Comparison of ENCODE assay signal across 1 cellular context in genomic region chr4:109815151-109816081, GRCh38.
TF ChIP-seq lines count a peak whose summit lies in the region.

Gene GAR1, plus strand, starts transcription at chr4:109815762. Its CDS starts 403 bp downstream, at chr4:109816165.

TF ChIP-seq in A549, 52 proteins besides CTCF, POLR2A, EP300 and RAD21 (continued from another document):
- TF ChIP-seq JUN (IDR thresholded peaks at IDR 0.05) = peak; percentile 23 to 46; a peak in 1 of 5 replicates
- TF ChIP-seq CBX8 (IDR thresholded peaks at IDR 0.05) = no peak
- TF ChIP-seq TFCP2L1 (CRISPR knock-in tag; IDR thresholded peaks at IDR 0.05) = no peak
- TF ChIP-seq RFX5 (IDR thresholded peaks at IDR 0.05) = no peak
- TF ChIP-seq MAFK (IDR thresholded peaks at IDR 0.05; ENCODE audit: partially characterized antibody) = no peak
- no peak for TF ChIP-seq HOXB5 (CRISPR knock-in tag; IDR thresholded peaks at IDR 0.05)
